Comparison of ENCODE assay signal across 10 cellular contexts in genomic region chr6:53192590-53193232, GRCh38. TPM values are rescaled to one million over a fixed set of nuclear protein-coding genes. Genes with fewer than 3 reads are reported as not detected.
A peak's percentile ranks its signal among the peaks of the same experiment; 100 is the strongest.
DNase-seq lines count a peak whose midpoint lies in the region; ATAC-seq and TF ChIP-seq lines count a peak whose summit lies in the region.
"Had no signal": no experiment of that assay in that cellular context is flagged by ENCODE, and none has a peak within 500 bp of the region (broad histone marks: within the 10 kb centered on the region; RNA-seq: fewer than 3 reads in every experiment).

No MANE protein-coding gene starts in this region.

- no peak overlapping the region for H3K4me3 ChIP-seq in choroid plexus epithelial cell (ENCODE audit: low read depth, low read length)

- ATAC-seq in HG02763 (IDR thresholded peaks at IDR 0.05; ENCODE audit: unreplicated experiment) (no peak), HG03457 (IDR thresholded peaks at IDR 0.05; ENCODE audit: unreplicated experiment) (no peak), GM21447 (IDR thresholded peaks at IDR 0.05; ENCODE audit: unreplicated experiment) (no peak)
- ATAC-seq: T-cell had no signal

- peak; percentile 73 for DNase-seq in DMS153 (lab: John Stamatoyannopoulos, UW)
- peak; percentile 26 for DNase-seq in NCI-H2227 treated with DMSO at 0.1 percent for 48 hours (lab: John Stamatoyannopoulos, UW)
- DNase-seq in choroid plexus epithelial cell (ENCODE audit: low read depth) = peak; percentile 53
- peak; percentile 53 for DNase-seq in mucosa of gallbladder (ENCODE audit: low spot score)
- DNase-seq in SKM-1 (lab: John Stamatoyannopoulos, UW; ENCODE audit: unreplicated experiment) = no peak
- DNase-seq: activated naive CD4-positive, alpha-beta T cell treated with anti-CD3 and anti-CD28 coated beads, Interleukin-2, amount 10 ng/mL, durations not matched to agents 7 days and 5 days; T-cell had no signal

- TF ChIP-seq CTCF in choroid plexus epithelial cell (conservative IDR thresholded peaks at IDR 0.05; ENCODE audit: low read depth, low read length) = no peak

RNA-seq across cellular contexts. Expression of gene GCM1, which starts 44.1 kb away (rescaled TPM):
- not detected for total RNA-seq in mucosa of gallbladder
